1 cellular context compared by ENCODE assay signal in genomic region chr2:234249006-234249405, GRCh38.
TF ChIP-seq lines count a peak whose summit lies in the region.

No MANE protein-coding gene starts in this region.

TF ChIP-seq in SK-N-SH, 30 proteins besides CTCF, POLR2A, EP300 and RAD21 (continued from another document):
- no peak for TF ChIP-seq ZBTB33 (IDR thresholded peaks at IDR 0.05; ENCODE audit: borderline replicate concordance, low read depth)
